Comparison of ENCODE assay signal across 31 cellular contexts in genomic region chr7:83856094-83856493, GRCh38.
"Had no signal": no experiment of that assay in that cellular context is flagged by ENCODE, and none has a peak within 500 bp of the region (broad histone marks: within the 10 kb centered on the region; RNA-seq: fewer than 3 reads in every experiment).

No MANE protein-coding gene starts in this region.

- H3K36me3 Mint-ChIP-seq: natural killer cell; neural progenitor cell; stimulated activated memory B cell treated with anti-CD40 and anti-IgM and Interleukin-4, amounts not matched to agents 10 μg/mL and 1 μg/mL and 100 μg/mL, for 72 hours; type B pancreatic cell had no signal

- H3K9ac ChIP-seq: neural progenitor cell, parathyroid adenoma had no signal

- H3K4me3 ChIP-seq: neural progenitor cell, ovary, psoas muscle, skin epidermis, smooth muscle cell, spleen, suprapubic skin, testis, tibial artery, transverse colon, upper lobe of right lung, uterus had no signal

- H3K27ac Mint-ChIP-seq: natural killer cell; nephron; neural progenitor cell; progenitor cell of endocrine pancreas; stimulated activated memory B cell treated with anti-CD40 and anti-IgM and Interleukin-4, amounts not matched to agents 10 μg/mL and 1 μg/mL and 100 μg/mL, for 72 hours; stimulated activated naive CD8-positive, alpha-beta T cell treated with anti-CD3 and anti-CD28 coated beads, Interleukin-15, amount 100 ng/mL, for 72 hours; type B pancreatic cell had no signal

- H3K9me3 ChIP-seq: ovary, psoas muscle, spleen, suprapubic skin, testis, tibial artery, transverse colon, upper lobe of right lung, uterus had no signal

- H3K79me2 ChIP-seq: parathyroid adenoma had no signal

- H3K4me1 Mint-ChIP-seq: natural killer cell; nephron; neural progenitor cell; stimulated activated memory B cell treated with anti-CD40 and anti-IgM and Interleukin-4, amounts not matched to agents 10 μg/mL and 1 μg/mL and 100 μg/mL, for 72 hours; stimulated activated naive CD8-positive, alpha-beta T cell treated with anti-CD3 and anti-CD28 coated beads, Interleukin-15, amount 100 ng/mL, for 72 hours had no signal

- ATAC-seq: natural killer cell; psoas muscle; right cardiac atrium; sciatic nerve; stimulated activated memory B cell treated with anti-CD40 and anti-IgM and Interleukin-4, amounts not matched to agents 10 μg/mL and 1 μg/mL and 100 μg/mL, for 72 hours; stimulated activated naive CD8-positive, alpha-beta T cell treated with anti-CD3 and anti-CD28 coated beads, Interleukin-15, amount 100 ng/mL, for 72 hours; stimulated activated naive CD8-positive, alpha-beta T cell treated with anti-CD3 and anti-CD28 coated beads, Interleukin-15, Interleukin-2, amounts not matched to agents 100 U/mL and 50 U/mL, for 24 hours; upper lobe of right lung had no signal

- H3K27me3 ChIP-seq: neural progenitor cell, ovary, spleen, suprapubic skin, testis, tibial artery, transverse colon, upper lobe of right lung, uterus had no signal

- H3K4me2 ChIP-seq: neural progenitor cell, smooth muscle cell had no signal

- H2AFZ ChIP-seq: neural progenitor cell, parathyroid adenoma had no signal

- H3K27me3 Mint-ChIP-seq: progenitor cell of endocrine pancreas; stimulated activated memory B cell treated with anti-CD40 and anti-IgM and Interleukin-4, amounts not matched to agents 10 μg/mL and 1 μg/mL and 100 μg/mL, for 72 hours; stimulated activated naive CD8-positive, alpha-beta T cell treated with anti-CD3 and anti-CD28 coated beads, Interleukin-15, amount 100 ng/mL, for 72 hours; type B pancreatic cell had no signal

- DNase-seq: natural killer cell; occipital lobe; ovary; posterior cingulate gyrus; psoas muscle; right cardiac atrium; spleen; stimulated activated CD4-positive, alpha-beta T cell treated with anti-CD3 and anti-CD28 coated beads, Interleukin-12 subunit alpha, Interleukin-12 subunit beta, amount 100 ng/mL, for 4 hours; stimulated activated CD4-positive, alpha-beta T cell treated with anti-CD3 and anti-CD28 coated beads, Interleukin-1b, Interleukin-23, amount 100 ng/mL, for 48 hours; stimulated activated CD4-positive, alpha-beta T cell treated with anti-CD3 and anti-CD28 coated beads, Interleukin-4, amount 100 ng/mL, for 1 hour; stimulated activated CD4-positive, alpha-beta T cell treated with anti-CD3 and anti-CD28 coated beads, Interleukin-4, amount 100 ng/mL, for 4 hours; stimulated activated CD8-positive, alpha-beta memory T cell treated with anti-CD3 and anti-CD28 coated beads, Interleukin-4, amount 100 ng/mL, for 48 hours; stimulated activated naive CD4-positive, alpha-beta T cell; stimulated activated naive CD8-positive, alpha-beta T cell treated with anti-CD3 and anti-CD28 coated beads, Interleukin-15, amount 100 ng/mL, for 72 hours; stimulated activated naive CD8-positive, alpha-beta T cell treated with anti-CD3 and anti-CD28 coated beads, Interleukin-15, Interleukin-2, amounts not matched to agents 100 U/mL and 50 U/mL, for 24 hours; substantia nigra; testis; tibial artery; transverse colon; upper lobe of right lung; uterus had no signal

- H3K4me3 Mint-ChIP-seq: natural killer cell; nephron; neural progenitor cell; stimulated activated memory B cell treated with anti-CD40 and anti-IgM and Interleukin-4, amounts not matched to agents 10 μg/mL and 1 μg/mL and 100 μg/mL, for 72 hours; stimulated activated naive CD8-positive, alpha-beta T cell treated with anti-CD3 and anti-CD28 coated beads, Interleukin-15, amount 100 ng/mL, for 72 hours; type B pancreatic cell had no signal

- H3K9me3 Mint-ChIP-seq: nephron, neural progenitor cell, type B pancreatic cell had no signal

- H3K27ac ChIP-seq: neural progenitor cell, ovary, parathyroid adenoma, psoas muscle, skin epidermis, spleen, suprapubic skin, testis, tibial artery, transverse colon, upper lobe of right lung, uterus had no signal

- H3K36me3 ChIP-seq: neural progenitor cell, ovary, spleen, suprapubic skin, tibial artery, transverse colon, upper lobe of right lung, uterus had no signal

- H3K4me1 ChIP-seq: neural progenitor cell, parathyroid adenoma, psoas muscle, spleen, suprapubic skin, testis, tibial artery, upper lobe of right lung, uterus had no signal
